Comparison of ENCODE assay signal across 11 cellular contexts in genomic region chr1:96559707-96560588, GRCh38.
DNase-seq lines count a peak whose midpoint lies in the region; ATAC-seq and TF ChIP-seq lines count a peak whose summit lies in the region.
"Had no signal": no experiment of that assay in that cellular context is flagged by ENCODE, and none has a peak within 500 bp of the region (broad histone marks: within the 10 kb centered on the region; RNA-seq: fewer than 3 reads in every experiment).

No MANE protein-coding gene starts in this region.

- TF ChIP-seq CTCF in tibial artery (IDR thresholded peaks at IDR 0.05), result no peak

- no peaks in the 10 kb centered on the region for H3K36me3 Mint-ChIP-seq in activated T-cell treated with anti-CD3 and anti-CD28 coated beads, Interleukin-2, amount 50 U/mL, for 4 hours (ENCODE audit: insufficient read depth)

- H3K9ac ChIP-seq in iPS-18a (ENCODE audit: low read length), result peak overlapping the region; percentile 47

- no peaks in the 10 kb centered on the region for H3K4me1 Mint-ChIP-seq in activated T-cell treated with anti-CD3 and anti-CD28 coated beads, Interleukin-2, amount 50 U/mL, for 4 hours (ENCODE audit: low read depth)

- H3K27ac ChIP-seq in iPS-18a (ENCODE audit: low read length) (peak overlapping the region; percentile 83), tibial artery (peak overlapping the region; percentile 32 to 46)

- H3K9me3 ChIP-seq in iPS-18a (ENCODE audit: control insufficient read depth, low read depth, low read length) (no peaks in the 10 kb centered on the region), tibial artery (no peaks in the 10 kb centered on the region)

- H3K36me3 ChIP-seq in iPS-18a (ENCODE audit: control insufficient read depth, low read depth, low read length), result no peaks in the 10 kb centered on the region
- no peaks in the 10 kb centered on the region for H3K36me3 ChIP-seq in tibial artery
- H3K36me3 ChIP-seq: tibial nerve had no signal

- no peak for ATAC-seq in HG03439 (IDR thresholded peaks at IDR 0.05; ENCODE audit: unreplicated experiment)
- ATAC-seq in GM18861 (IDR thresholded peaks at IDR 0.05; ENCODE audit: unreplicated experiment), result no peak
- no peak for ATAC-seq in activated T-cell treated with anti-CD3 and anti-CD28 coated beads, Interleukin-2, amount 50 U/mL, for 4 hours
- ATAC-seq: effector memory CD8-positive, alpha-beta T cell had no signal

- H3K4me3 Mint-ChIP-seq in activated T-cell treated with anti-CD3 and anti-CD28 coated beads, Interleukin-2, amount 50 U/mL, for 4 hours, result no peak overlapping the region
- H3K4me3 Mint-ChIP-seq: effector memory CD8-positive, alpha-beta T cell had no signal

- H3K27me3 Mint-ChIP-seq in activated T-cell treated with anti-CD3 and anti-CD28 coated beads, Interleukin-2, amount 50 U/mL, for 4 hours (ENCODE audit: low read depth), result peaks cover 1% of the 10 kb centered on the region
- H3K27me3 Mint-ChIP-seq: effector memory CD8-positive, alpha-beta T cell had no signal

- no peaks in the 10 kb centered on the region for H3K27me3 ChIP-seq in iPS-18a (ENCODE audit: control insufficient read depth, insufficient read depth, low read length)
- no peaks in the 10 kb centered on the region for H3K27me3 ChIP-seq in tibial artery
- H3K27me3 ChIP-seq: tibial nerve had no signal

- H3K4me1 ChIP-seq in iPS-18a (ENCODE audit: control insufficient read depth, low read depth, low read length) (peaks cover 40% of the 10 kb centered on the region), tibial artery (peaks cover 0 to 10% (median 2%) of the 10 kb centered on the region in 4 donors)

- intact Hi-C loops in tibial artery (cut with DNase I; ENCODE audit: low total_unique reads), result no loop called here

- no peaks in the 10 kb centered on the region for H3K9me3 Mint-ChIP-seq in activated T-cell treated with anti-CD3 and anti-CD28 coated beads, Interleukin-2, amount 50 U/mL, for 4 hours
- H3K9me3 Mint-ChIP-seq: effector memory CD8-positive, alpha-beta T cell had no signal

- peak; percentile 95 for DNase-seq in HT1080 (ENCODE audit: low read depth)
- DNase-seq in amniotic stem cell (lab: John Stamatoyannopoulos, UW), result peak; percentile 87
- peak in 1 of 2 donors; percentile 77 for DNase-seq in tibial artery
- DNase-seq in activated T-cell treated with anti-CD3 and anti-CD28 coated beads, Interleukin-2, amount 50 U/mL, for 4 hours, result no peak
- no peak for DNase-seq in NCI-H524 (lab: John Stamatoyannopoulos, UW)
- DNase-seq: effector memory CD8-positive, alpha-beta T cell; NCI-H524 treated with DMSO at 0.1 percent for 48 hours had no signal

- H3K4me3 ChIP-seq in iPS-18a (ENCODE audit: low read length) (peak overlapping the region; percentile 34), tibial artery (no peak overlapping the region)
- H3K4me3 ChIP-seq: tibial nerve had no signal

Comparison
In these comparisons a context has a peak if more than half of its experiments do, and no peak if none do; other contexts are left out.
1. DNase-seq: peak in HT1080 (single experiment) and amniotic stem cell (single experiment); none in activated T-cell treated with anti-CD3 and anti-CD28 coated beads, Interleukin-2, amount 50 U/mL, for 4 hours (single experiment) and NCI-H524 (0 of 2).